ENCODE assay signal across 22 cellular contexts in the genomic region with DNA sequence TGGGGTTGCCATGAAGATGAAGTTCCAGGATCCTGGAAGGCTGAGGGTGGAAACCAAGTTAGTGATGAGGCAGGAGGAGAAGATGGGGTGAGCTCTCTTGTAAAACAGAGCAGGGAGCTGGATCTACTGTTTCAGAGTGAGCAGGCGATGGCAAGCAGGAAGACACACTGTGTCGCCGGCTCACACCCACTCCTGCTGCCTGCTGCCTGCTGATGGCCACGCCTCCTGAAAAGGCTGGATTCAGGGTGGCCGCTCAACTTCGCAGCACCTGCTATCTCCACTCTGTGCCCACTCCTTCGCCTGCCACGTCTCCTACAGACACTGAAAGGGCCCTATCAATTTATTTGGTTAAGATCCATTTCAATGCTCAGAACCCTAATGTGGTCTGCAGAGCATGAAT.
"Had no signal": no experiment of that assay in that cellular context is flagged by ENCODE, and none has a peak within 500 bp of the region (broad histone marks: within the 10 kb centered on the region; RNA-seq: fewer than 3 reads in every experiment).

No MANE protein-coding gene starts in this region.

- DNase-seq: activated CD4-positive, alpha-beta T cell treated with anti-CD3 and anti-CD28 coated beads, Interleukin-2, amount 50 U/mL, for 1 hour; activated CD8-positive, alpha-beta memory T cell treated with anti-CD3 and anti-CD28 coated beads for 24 hours; activated CD8-positive, alpha-beta memory T cell treated with anti-CD3 and anti-CD28 coated beads, Interleukin-2, amount 50 U/mL, for 48 hours; activated naive CD4-positive, alpha-beta T cell; activated naive CD8-positive, alpha-beta T cell treated with anti-CD3 and anti-CD28 coated beads for 36 hours; activated T-cell treated with anti-CD3 and anti-CD28 coated beads, Interleukin-2, amount 50 U/mL, for 4 hours; central memory CD4-positive, alpha-beta T cell; dermis blood vessel endothelial cell; effector memory CD4-positive, alpha-beta T cell; foreskin melanocyte; lower lobe of right lung; naive B cell; spleen; stimulated activated CD4-positive, alpha-beta T cell treated with anti-CD3 and anti-CD28 coated beads, Interleukin-4, amount 100 ng/mL, for 1 hour; stimulated activated naive CD8-positive, alpha-beta T cell treated with anti-CD3 and anti-CD28 coated beads, Interleukin-15, Interleukin-2, amounts not matched to agents 100 U/mL and 50 U/mL, for 24 hours; upper lobe of left lung had no signal

- H3K4me3 Mint-ChIP-seq: activated naive CD8-positive, alpha-beta T cell treated with anti-CD3 and anti-CD28 coated beads for 36 hours; activated T-cell treated with anti-CD3 and anti-CD28 coated beads, Interleukin-2, amount 50 U/mL, for 4 hours; naive B cell had no signal

- ATAC-seq: activated CD4-positive, CD25-positive, alpha-beta regulatory T cell treated with anti-CD3 and anti-CD28 coated beads, Interleukin-2, amount 50 U/mL, for 24 hours; activated T-cell treated with anti-CD3 and anti-CD28 coated beads, Interleukin-2, amount 50 U/mL, for 4 hours; esophagus mucosa; left lobe of liver; lower lobe of right lung; stimulated activated naive CD8-positive, alpha-beta T cell treated with anti-CD3 and anti-CD28 coated beads, Interleukin-15, Interleukin-2, amounts not matched to agents 100 U/mL and 50 U/mL, for 24 hours had no signal

- H3K9me3 Mint-ChIP-seq: activated naive CD8-positive, alpha-beta T cell treated with anti-CD3 and anti-CD28 coated beads for 36 hours; activated T-cell treated with anti-CD3 and anti-CD28 coated beads, Interleukin-2, amount 50 U/mL, for 4 hours; activated T-helper 2 cell treated with anti-CD3 and anti-CD28 coated beads, Interferon-gamma antibody, Interleukin-2, Interleukin-4, amounts not matched to agents 10 μg/mL and 5 μg/mL and 100 μg/mL, durations not matched to agents 14 hours and 24 hours and 36 hours had no signal

- FAIRE-seq: astrocyte, endothelial cell of umbilical vein had no signal

- H3K27ac Mint-ChIP-seq: activated naive CD8-positive, alpha-beta T cell treated with anti-CD3 and anti-CD28 coated beads for 36 hours; activated T-helper 2 cell treated with anti-CD3 and anti-CD28 coated beads, Interferon-gamma antibody, Interleukin-2, Interleukin-4, amounts not matched to agents 10 μg/mL and 5 μg/mL and 100 μg/mL, durations not matched to agents 14 hours and 24 hours and 36 hours; naive B cell had no signal

- H3K27me3 Mint-ChIP-seq: activated naive CD8-positive, alpha-beta T cell treated with anti-CD3 and anti-CD28 coated beads for 36 hours; naive B cell had no signal
